Comparison of ENCODE assay signal across 8 cellular contexts in the genomic region with DNA sequence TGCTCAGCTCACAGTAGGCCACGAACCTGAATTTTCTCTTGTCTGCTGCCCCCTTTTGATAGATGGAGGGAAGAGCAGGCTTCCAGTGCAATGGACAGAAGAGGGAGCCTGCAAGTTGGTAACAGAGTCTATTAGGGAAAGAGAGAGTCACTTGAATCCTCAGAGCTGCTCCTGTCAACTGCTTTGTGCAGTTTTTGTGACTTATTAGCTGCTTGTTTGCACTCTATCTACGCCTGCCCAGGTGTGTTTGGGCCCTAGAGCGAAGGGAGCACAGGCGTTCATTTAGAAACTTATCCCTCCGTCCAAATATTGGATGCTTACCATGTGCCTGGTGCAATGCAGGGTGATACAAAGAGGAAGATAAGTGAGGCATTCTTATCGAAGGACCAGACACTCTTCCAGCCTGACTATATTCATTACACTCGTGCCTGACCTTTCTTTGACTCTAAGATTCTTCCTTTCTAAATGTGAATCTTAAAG. TPM values are rescaled to one million over a fixed set of nuclear protein-coding genes. Genes with fewer than 3 reads are reported as not detected.
DNase-seq lines count a peak whose midpoint lies in the region; ATAC-seq and TF ChIP-seq lines count a peak whose summit lies in the region.

No MANE protein-coding gene starts in this region.

- H3K23ac ChIP-seq in neuronal stem cell (ENCODE audit: low read depth, low read length, poor library complexity) = no peak overlapping the region

- H3K4me2 ChIP-seq in PC-3 (ENCODE audit: low read length) (0 out of 2 replicates have a peak overlapping the region, but pooled peaks have one; percentile 16), neuronal stem cell (ENCODE audit: insufficient read depth, low read length, poor library complexity, severe bottlenecking) (no peak overlapping the region)

- no peaks in the 10 kb centered on the region for H3K9me3 Mint-ChIP-seq in activated T-cell treated with anti-CD3 and anti-CD28 coated beads, Interleukin-2, amount 50 U/mL, for 4 hours
- H3K9me3 Mint-ChIP-seq in type B pancreatic cell = no peaks in the 10 kb centered on the region

- no peak overlapping the region for H2BK5ac ChIP-seq in neuronal stem cell (ENCODE audit: low read length)

- H3K4me1 ChIP-seq in PC-3 (ENCODE audit: insufficient read depth, low read length) = peaks cover 24% of the 10 kb centered on the region
- peaks cover 9 to 19% of the 10 kb centered on the region in 2 donors for H3K4me1 ChIP-seq in neuronal stem cell (ENCODE audit: control insufficient read depth in 2 of 2, insufficient read depth in 1 of 2, low read depth in 1 of 2, low read length in 2 of 2)

- no TSS peak for BruUV-seq in PC-3 (replicated peaks; lab: Mats Ljungman, UMichigan)

- H3K9ac ChIP-seq in PC-3 (ENCODE audit: low read length) (no peak overlapping the region), neuronal stem cell (ENCODE audit: low read depth, low read length, poor library complexity) (no peak overlapping the region)

- no peak overlapping the region for H4K91ac ChIP-seq in neuronal stem cell (ENCODE audit: low read depth, low read length, poor library complexity)

- POLR2A ChIA-PET in PC-3 (lab: Charles Lee; ENCODE audit: unreplicated experiment) = interaction anchor here (0.6 to 0.7 kb wide), 2 partner anchors 10 to 46 kb away, joined by 3 to 4 read pairs; no protein-coding TSS in a partner anchor

- no peaks in the 10 kb centered on the region for H4K20me1 ChIP-seq in PC-3 (ENCODE audit: low read length)

- H3K36me3 Mint-ChIP-seq in activated T-cell treated with anti-CD3 and anti-CD28 coated beads, Interleukin-2, amount 50 U/mL, for 4 hours (ENCODE audit: insufficient read depth) = no peaks in the 10 kb centered on the region
- no peaks in the 10 kb centered on the region for H3K36me3 Mint-ChIP-seq in type B pancreatic cell

- no peak overlapping the region for H3K14ac ChIP-seq in neuronal stem cell (ENCODE audit: low read length)

- CTCF ChIA-PET in PC-3 (lab: Charles Lee) = interaction anchor here (0.6 to 2.1 kb wide), 7 partner anchors 36 to 140 kb away, joined by 3 to 10 read pairs (median 4); no protein-coding TSS in a partner anchor

- DNase-seq in Daoy (ENCODE audit: low read depth) (peak; percentile 53), KG1 (lab: John Stamatoyannopoulos, UW) (peak; percentile 43), PC-3 (peak; percentile 74), fibroblast of peridontal ligament (ENCODE audit: extremely low read depth) (peak; percentile 91), neuronal stem cell (ENCODE audit: low spot score) (peak; percentile 64), type B pancreatic cell (ENCODE audit: extremely low spot score, unreplicated experiment) (no peak)
- DNase-seq in activated T-cell treated with anti-CD3 and anti-CD28 coated beads, Interleukin-2, amount 50 U/mL, for 4 hours = peak; percentile 49

- intact Hi-C loops in PC-3 (cut with micrococcal nuclease) = loop anchor here (1.0 to 2.0 kb wide), 3 partner anchors 33 to 140 kb away; no protein-coding TSS in a partner anchor

- H3K4me3 ChIP-seq in PC-3 (ENCODE audit: low read length) = no peak overlapping the region
- H3K4me3 ChIP-seq in neuronal stem cell (ENCODE audit: low read length in 2 of 2) = no peak overlapping the region

- no peaks in the 10 kb centered on the region for H3K27me3 Mint-ChIP-seq in activated T-cell treated with anti-CD3 and anti-CD28 coated beads, Interleukin-2, amount 50 U/mL, for 4 hours (ENCODE audit: low read depth)
- no peaks in the 10 kb centered on the region for H3K27me3 Mint-ChIP-seq in type B pancreatic cell

- H3K36me3 ChIP-seq in PC-3 (ENCODE audit: low read depth, low read length) (no peaks in the 10 kb centered on the region), neuronal stem cell (replicated peaks in 1 of 2; ENCODE audit: control insufficient read depth in 2 of 2, insufficient read depth in 2 of 2, low read length in 2 of 2) (no peaks in the 10 kb centered on the region)

- H2AFZ ChIP-seq in PC-3 (ENCODE audit: low read length) (peak overlapping the region; percentile 66), neuronal stem cell (ENCODE audit: low read length) (peak overlapping the region; percentile 93)

- H3K9me2 ChIP-seq in PC-3 (replicated peaks; ENCODE audit: low read length) = no peaks in the 10 kb centered on the region

- H2AK5ac ChIP-seq in neuronal stem cell (ENCODE audit: low read depth, low read length) = no peak overlapping the region

- no peak overlapping the region for H2BK12ac ChIP-seq in neuronal stem cell (ENCODE audit: low read length)

- no CpG with 5 or more reads among the region's 7 CpGs for WGBS in neuronal stem cell (ENCODE audit: extremely low coverage in 2 of 2, insufficient read length in 2 of 2, insufficient replicate concordance in 1 of 2), 2 donors

- H3K79me1 ChIP-seq in neuronal stem cell (ENCODE audit: low read depth, low read length) = no peaks in the 10 kb centered on the region

- no peak overlapping the region for H3K27ac ChIP-seq in PC-3 (ENCODE audit: low read length)
- H3K27ac ChIP-seq in neuronal stem cell (replicated peaks; ENCODE audit: low read length) = no peak overlapping the region

- H3K4ac ChIP-seq in neuronal stem cell (ENCODE audit: low read length) = no peak overlapping the region

- H3K27ac Mint-ChIP-seq in type B pancreatic cell = no peak overlapping the region

- no peak overlapping the region for H3K18ac ChIP-seq in neuronal stem cell (ENCODE audit: low read length)

- no peaks in the 10 kb centered on the region for H3K4me1 Mint-ChIP-seq in activated T-cell treated with anti-CD3 and anti-CD28 coated beads, Interleukin-2, amount 50 U/mL, for 4 hours (ENCODE audit: low read depth)
- peaks cover 19% of the 10 kb centered on the region for H3K4me1 Mint-ChIP-seq in type B pancreatic cell (ENCODE audit: unreplicated experiment)

- no peaks in the 10 kb centered on the region for H3F3A ChIP-seq in PC-3 (ENCODE audit: low read length, unreplicated experiment)

- no peak overlapping the region for H2BK120ac ChIP-seq in neuronal stem cell (ENCODE audit: low read depth, low read length)

- no peaks in the 10 kb centered on the region for H3K79me2 ChIP-seq in PC-3 (ENCODE audit: low read length)

- peak; percentile 87 for TF ChIP-seq CTCF in PC-3 (conservative IDR thresholded peaks at IDR 0.05; ENCODE audit: low read depth, low read length)
- peak; percentile 79 for TF ChIP-seq CTCF in type B pancreatic cell (conservative IDR thresholded peaks at IDR 0.05)

- no peak overlapping the region for H3K4me3 Mint-ChIP-seq in activated T-cell treated with anti-CD3 and anti-CD28 coated beads, Interleukin-2, amount 50 U/mL, for 4 hours
- H3K4me3 Mint-ChIP-seq in type B pancreatic cell = no peak overlapping the region

- H4K8ac ChIP-seq in neuronal stem cell (ENCODE audit: low read depth, low read length) = no peak overlapping the region

- no peak overlapping the region for H2BK15ac ChIP-seq in neuronal stem cell (ENCODE audit: low read length)

- H3K27me3 ChIP-seq in PC-3 (ENCODE audit: low read length) (no peaks in the 10 kb centered on the region), neuronal stem cell (ENCODE audit: control insufficient read depth in 3 of 3, insufficient read depth in 3 of 3, low read depth in 1 of 3, low read length in 3 of 3) (no peaks in the 10 kb centered on the region)

- ATAC-seq in GM21619 (IDR thresholded peaks at IDR 0.05; ENCODE audit: unreplicated experiment) = peak; percentile 87
- ATAC-seq in PC-3 = peak; percentile 86
- ATAC-seq in activated T-cell treated with anti-CD3 and anti-CD28 coated beads, Interleukin-2, amount 50 U/mL, for 4 hours = peak; percentile 82

- H3K9me3 ChIP-seq in PC-3 (ENCODE audit: low read length) (no peaks in the 10 kb centered on the region), neuronal stem cell (replicated peaks in 1 of 2; ENCODE audit: control insufficient read depth in 2 of 2, insufficient read depth in 1 of 2, low read depth in 1 of 2, low read length in 2 of 2) (no peaks in the 10 kb centered on the region)

RNA-seq across cellular contexts. Expression of a gene that starts 11.6 kb away (rescaled TPM):
- total RNA-seq in Daoy (2014; rRNA removed; shearing (Covaris generic)) = 0.36 and 0.69 TPM in 2 replicates
- total RNA-seq in PC-3 (2014; rRNA removed) (0.81 and 1.3 TPM in 2 replicates), type B pancreatic cell (ENCODE audit: low replicate concordance) (2.7 and 5.5 TPM in 2 replicates)
- total RNA-seq in activated T-cell treated with anti-CD3 and anti-CD28 coated beads, Interleukin-2, amount 50 U/mL, for 4 hours = not detected
- 18.1 TPM for polyA plus RNA-seq in neuronal stem cell (2013, experiment 1 of 2)
- 19.1 TPM for polyA plus RNA-seq in neuronal stem cell (2013, experiment 2 of 2)
